In genomic region chr10:63866747-63867140, GRCh38 we compare ENCODE assay signal across 8 cellular contexts.
DNase-seq lines count a peak whose midpoint lies in the region; ATAC-seq and TF ChIP-seq lines count a peak whose summit lies in the region.

No MANE protein-coding gene starts in this region.

- H3K4me3 ChIP-seq in right lobe of liver = no peak overlapping the region

- ATAC-seq in GM19452 (IDR thresholded peaks at IDR 0.05; ENCODE audit: unreplicated experiment) = peak; percentile 70
- peak; percentile 65 for ATAC-seq in HG03378 (IDR thresholded peaks at IDR 0.05; ENCODE audit: unreplicated experiment)
- ATAC-seq in T-helper 17 cell = peak; percentile 75
- peak; percentile 42 to 63 (median 50) for ATAC-seq in right lobe of liver

- DNase-seq in EH (ENCODE audit: low read depth) (peak; percentile 16), T-helper 17 cell (no peak), right lobe of liver (no peak)
- no peak for DNase-seq in stimulated activated CD4-positive, alpha-beta T cell treated with anti-CD3 and anti-CD28 coated beads, Interleukin-4, amount 100 ng/mL, for 4 hours
- DNase-seq in stimulated activated CD4-positive, alpha-beta T cell treated with anti-CD3 and anti-CD28 coated beads, Interleukin-12 subunit alpha, Interleukin-12 subunit beta, amount 100 ng/mL, for 4 hours = no peak
- no peak for DNase-seq in activated effector memory CD4-positive, alpha-beta T cell treated with Interleukin-2 at 50 U/mL for 16 hours

- no peaks in the 10 kb centered on the region for H3K27me3 ChIP-seq in right lobe of liver

- WGBS in right lobe of liver (ENCODE audit: insufficient coverage, low coverage, low lambda C conversion rate, missing lambda C conversion rate) = 0% methylated on average over 1 of the region's 2 CpGs

- no peaks in the 10 kb centered on the region for H3K9me3 ChIP-seq in T-helper 17 cell (ENCODE audit: control insufficient read depth, low read length, poor library complexity, severe bottlenecking)
- H3K9me3 ChIP-seq in right lobe of liver = no peaks in the 10 kb centered on the region

- H3K27ac ChIP-seq in right lobe of liver = no peak overlapping the region

- TF ChIP-seq POLR2A in right lobe of liver (IDR thresholded peaks at IDR 0.05) = no peak

- peaks cover 63% of the 10 kb centered on the region for H3K27me3 Mint-ChIP-seq in T-helper 17 cell

- H3K36me3 Mint-ChIP-seq in T-helper 17 cell (ENCODE audit: low read depth) = peaks cover 4% of the 10 kb centered on the region

- intact Hi-C loops in right lobe of liver (cut with DNase I) = no loop called here

- H3K36me3 ChIP-seq in right lobe of liver = no peaks in the 10 kb centered on the region

- peaks cover 0 to 11% (median 4%) of the 10 kb centered on the region in 4 donors for H3K4me1 ChIP-seq in right lobe of liver

- H3K27ac Mint-ChIP-seq in T-helper 17 cell = no peak overlapping the region

- peaks cover 11% of the 10 kb centered on the region for H3K4me1 Mint-ChIP-seq in T-helper 17 cell

- peak overlapping the region; percentile 36 for H3K4me3 Mint-ChIP-seq in T-helper 17 cell

- TF ChIP-seq CTCF in right lobe of liver (IDR thresholded peaks at IDR 0.05) = peak in 2 of 4 donors; percentile 11 to 24
